9 cellular contexts compared by ENCODE assay signal in genomic region chr1:112698366-112699310, GRCh38. TPM values are rescaled to one million over a fixed set of nuclear protein-coding genes. Genes with fewer than 3 reads are reported as not detected.
A peak's percentile ranks its signal among the peaks of the same experiment; 100 is the strongest.
DNase-seq lines count a peak whose midpoint lies in the region; ATAC-seq and TF ChIP-seq lines count a peak whose summit lies in the region.
"Had no signal": no experiment of that assay in that cellular context is flagged by ENCODE, and none has a peak within 500 bp of the region (broad histone marks: within the 10 kb centered on the region; RNA-seq: fewer than 3 reads in every experiment).

No MANE protein-coding gene starts in this region.

- no peak for ATAC-seq in GM18870 (IDR thresholded peaks at IDR 0.05; ENCODE audit: unreplicated experiment)

- H3K9ac ChIP-seq in iPS-15b (ENCODE audit: low read depth, low read length), result no peak overlapping the region

- H3K4me1 ChIP-seq in iPS-15b (ENCODE audit: control insufficient read depth, insufficient read depth, low read length) (peaks cover 32% of the 10 kb centered on the region), testis (peaks cover 56% of the 10 kb centered on the region)

- DNase-seq in NCI-H748 (lab: John Stamatoyannopoulos, UW; ENCODE audit: unreplicated experiment) (peak; percentile 47), NCI-H748 treated with DMSO at 0.1 percent for 48 hours (lab: John Stamatoyannopoulos, UW) (no peak), SHP77 (lab: John Stamatoyannopoulos, UW) (peak; percentile 39 to 83), testis (peak; percentile 78), ACHN (no peak), G401 (ENCODE audit: low spot score) (no peak)
- DNase-seq: stimulated activated CD4-positive, alpha-beta T cell treated with anti-CD3 and anti-CD28 coated beads, Interleukin-2, amount 100 ng/mL, for 48 hours had no signal

- TF ChIP-seq POLR2A in testis (IDR thresholded peaks at IDR 0.05), result no peak

- H3K27ac ChIP-seq in testis, result peak overlapping the region; percentile 93

- TF ChIP-seq CTCF in testis (IDR thresholded peaks at IDR 0.05), result no peak

- H3K27me3 ChIP-seq in iPS-15b (ENCODE audit: control insufficient read depth, insufficient read depth, low read length) (peaks cover 56% of the 10 kb centered on the region), testis (no peaks in the 10 kb centered on the region)

- H3K36me3 ChIP-seq in iPS-15b (ENCODE audit: control insufficient read depth, insufficient read depth, low read length) (peaks cover 21% of the 10 kb centered on the region), testis (ENCODE audit: low read depth, missing control alignments) (no peaks in the 10 kb centered on the region)

- in situ Hi-C loops in ACHN (cut with HindIII; ENCODE audit: low pct_ligation_motif_present, low pct_unique_long_range_greater_than_20kb, low sequenced_read_pairs), result no loop called here
- in situ Hi-C loops in G401 (cut with HindIII; ENCODE audit: low sequenced_read_pairs), result no loop called here

- H3K9me3 ChIP-seq in iPS-15b (ENCODE audit: control insufficient read depth, insufficient read depth, low read length) (no peaks in the 10 kb centered on the region), testis (no peaks in the 10 kb centered on the region)

- 55 to 72% methylated on average over 17 of the region's 17 CpGs for WGBS in testis, 2 donors

- intact Hi-C loops in testis (cut with DNase I; ENCODE audit: low total_unique reads), result no loop called here

- peak overlapping the region; percentile 13 for H3K4me3 ChIP-seq in iPS-15b (ENCODE audit: low read depth, low read length)
- H3K4me3 ChIP-seq in testis, result no peak overlapping the region

RNA-seq across cellular contexts. Expression of gene RHOC, which starts 8.3 kb away (rescaled TPM):
- 100 to 1,000 TPM; 191 to 294 TPM for total RNA-seq in testis
- polyA plus RNA-seq in testis (ENCODE audit: insufficient read depth, low read depth, low replicate concordance), result 225 TPM
- 381 and 425 TPM in 2 replicates for total RNA-seq in G401 (2014; rRNA removed; shearing (Covaris generic))

RNA-seq across cellular contexts. Expression of gene PPM1J, which starts 16.5 kb away (rescaled TPM):
- total RNA-seq in testis, result 10 to 100 TPM; 45.5 to 88.7 TPM
- polyA plus RNA-seq in testis (ENCODE audit: insufficient read depth, low read depth, low replicate concordance), result 69.5 TPM
- 10.1 and 13.2 TPM in 2 replicates for total RNA-seq in G401 (2014; rRNA removed; shearing (Covaris generic))

RNA-seq across cellular contexts. Expression of gene MOV10, which starts 24.2 kb away (rescaled TPM):
- total RNA-seq in testis, result 100 to 1,000 TPM; 240 to 245 TPM
- 137 TPM for polyA plus RNA-seq in testis (ENCODE audit: insufficient read depth, low read depth, low replicate concordance)
- 61.1 and 73.7 TPM in 2 replicates for total RNA-seq in G401 (2014; rRNA removed; shearing (Covaris generic))

Comparison
In these comparisons a context has a peak if more than half of its experiments do, and no peak if none do; other contexts are left out.
1. DNase-seq: peak in NCI-H748 (single experiment), SHP77 (2 of 2) and testis (single experiment); none in NCI-H748 treated with DMSO at 0.1 percent for 48 hours (single experiment), ACHN (single experiment) and G401 (single experiment).